ENCODE assay signal across 1 cellular context in the genomic region with DNA sequence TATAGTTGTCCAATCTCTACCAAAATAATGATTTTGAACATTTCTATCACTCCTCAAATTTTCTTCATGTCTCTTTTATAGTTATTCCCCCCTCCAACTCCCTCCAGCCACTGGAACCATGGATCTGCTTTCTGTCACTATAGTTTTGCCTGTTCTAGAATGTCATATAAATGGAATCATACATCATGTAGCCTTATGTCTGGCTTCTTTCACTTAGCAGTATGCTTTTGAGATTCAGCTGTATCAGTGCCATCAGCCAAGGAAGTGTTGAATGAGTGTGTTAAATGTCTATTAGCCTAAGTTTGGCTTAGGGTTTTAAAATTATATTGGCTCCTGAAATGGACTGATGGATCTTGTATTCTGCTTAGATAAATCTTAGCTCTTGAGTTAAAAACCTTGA.
TF ChIP-seq lines count a peak whose summit lies in the region.

No MANE protein-coding gene starts in this region.

TF ChIP-seq in SK-N-SH, 30 proteins besides CTCF, POLR2A, EP300 and RAD21 (continued from another document):
- no peak for TF ChIP-seq TEAD4 (IDR thresholded peaks at IDR 0.05; ENCODE audit: borderline replicate concordance, insufficient read depth)
- no peak for TF ChIP-seq GABPA (IDR thresholded peaks at IDR 0.05; ENCODE audit: low read depth)
- TF ChIP-seq FOSL2 (IDR thresholded peaks at IDR 0.05; ENCODE audit: borderline replicate concordance, low read depth): no peak
- TF ChIP-seq, protein P1, sequence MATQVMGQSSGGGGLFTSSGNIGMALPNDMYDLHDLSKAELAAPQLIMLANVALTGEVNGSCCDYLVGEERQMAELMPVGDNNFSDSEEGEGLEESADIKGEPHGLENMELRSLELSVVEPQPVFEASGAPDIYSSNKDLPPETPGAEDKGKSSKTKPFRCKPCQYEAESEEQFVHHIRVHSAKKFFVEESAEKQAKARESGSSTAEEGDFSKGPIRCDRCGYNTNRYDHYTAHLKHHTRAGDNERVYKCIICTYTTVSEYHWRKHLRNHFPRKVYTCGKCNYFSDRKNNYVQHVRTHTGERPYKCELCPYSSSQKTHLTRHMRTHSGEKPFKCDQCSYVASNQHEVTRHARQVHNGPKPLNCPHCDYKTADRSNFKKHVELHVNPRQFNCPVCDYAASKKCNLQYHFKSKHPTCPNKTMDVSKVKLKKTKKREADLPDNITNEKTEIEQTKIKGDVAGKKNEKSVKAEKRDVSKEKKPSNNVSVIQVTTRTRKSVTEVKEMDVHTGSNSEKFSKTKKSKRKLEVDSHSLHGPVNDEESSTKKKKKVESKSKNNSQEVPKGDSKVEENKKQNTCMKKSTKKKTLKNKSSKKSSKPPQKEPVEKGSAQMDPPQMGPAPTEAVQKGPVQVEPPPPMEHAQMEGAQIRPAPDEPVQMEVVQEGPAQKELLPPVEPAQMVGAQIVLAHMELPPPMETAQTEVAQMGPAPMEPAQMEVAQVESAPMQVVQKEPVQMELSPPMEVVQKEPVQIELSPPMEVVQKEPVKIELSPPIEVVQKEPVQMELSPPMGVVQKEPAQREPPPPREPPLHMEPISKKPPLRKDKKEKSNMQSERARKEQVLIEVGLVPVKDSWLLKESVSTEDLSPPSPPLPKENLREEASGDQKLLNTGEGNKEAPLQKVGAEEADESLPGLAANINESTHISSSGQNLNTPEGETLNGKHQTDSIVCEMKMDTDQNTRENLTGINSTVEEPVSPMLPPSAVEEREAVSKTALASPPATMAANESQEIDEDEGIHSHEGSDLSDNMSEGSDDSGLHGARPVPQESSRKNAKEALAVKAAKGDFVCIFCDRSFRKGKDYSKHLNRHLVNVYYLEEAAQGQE (IDR thresholded peaks at IDR 0.05; ENCODE audit: low read depth, low read length): no peak
- no peak for TF ChIP-seq NFIC (IDR thresholded peaks at IDR 0.05; ENCODE audit: borderline replicate concordance)
- peak; percentile 64; the same call in 1 of the 2 replicates for TF ChIP-seq FOXJ3 (CRISPR knock-in tag; IDR thresholded peaks at IDR 0.05)
- TF ChIP-seq YY1 (IDR thresholded peaks at IDR 0.05; ENCODE audit: low read depth): no peak
- TF ChIP-seq RFX5 (IDR thresholded peaks at IDR 0.05; ENCODE audit: low read length): no peak
- TF ChIP-seq, protein P2, sequence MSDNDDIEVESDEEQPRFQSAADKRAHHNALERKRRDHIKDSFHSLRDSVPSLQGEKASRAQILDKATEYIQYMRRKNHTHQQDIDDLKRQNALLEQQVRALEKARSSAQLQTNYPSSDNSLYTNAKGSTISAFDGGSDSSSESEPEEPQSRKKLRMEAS (IDR thresholded peaks at IDR 0.05; ENCODE audit: low read depth): no peak
- no peak for TF ChIP-seq EZH2phosphoT487 (IDR thresholded peaks at IDR 0.05; ENCODE audit: borderline replicate concordance, low read depth)
- TF ChIP-seq FOXM1 (IDR thresholded peaks at IDR 0.05; ENCODE audit: low read depth): no peak
- TF ChIP-seq RXRA (IDR thresholded peaks at IDR 0.05; ENCODE audit: borderline replicate concordance, low read depth): no peak
- TF ChIP-seq MEF2A (IDR thresholded peaks at IDR 0.05; ENCODE audit: borderline replicate concordance, low read depth): no peak
- TF ChIP-seq TAF1 (IDR thresholded peaks at IDR 0.05; ENCODE audit: borderline replicate concordance, low read depth, low read length): no peak
- TF ChIP-seq, protein P3, sequence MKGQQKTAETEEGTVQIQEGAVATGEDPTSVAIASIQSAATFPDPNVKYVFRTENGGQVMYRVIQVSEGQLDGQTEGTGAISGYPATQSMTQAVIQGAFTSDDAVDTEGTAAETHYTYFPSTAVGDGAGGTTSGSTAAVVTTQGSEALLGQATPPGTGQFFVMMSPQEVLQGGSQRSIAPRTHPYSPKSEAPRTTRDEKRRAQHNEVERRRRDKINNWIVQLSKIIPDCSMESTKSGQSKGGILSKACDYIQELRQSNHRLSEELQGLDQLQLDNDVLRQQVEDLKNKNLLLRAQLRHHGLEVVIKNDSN (IDR thresholded peaks at IDR 0.05; ENCODE audit: borderline replicate concordance, low read depth): no peak
- TF ChIP-seq, protein P4, sequence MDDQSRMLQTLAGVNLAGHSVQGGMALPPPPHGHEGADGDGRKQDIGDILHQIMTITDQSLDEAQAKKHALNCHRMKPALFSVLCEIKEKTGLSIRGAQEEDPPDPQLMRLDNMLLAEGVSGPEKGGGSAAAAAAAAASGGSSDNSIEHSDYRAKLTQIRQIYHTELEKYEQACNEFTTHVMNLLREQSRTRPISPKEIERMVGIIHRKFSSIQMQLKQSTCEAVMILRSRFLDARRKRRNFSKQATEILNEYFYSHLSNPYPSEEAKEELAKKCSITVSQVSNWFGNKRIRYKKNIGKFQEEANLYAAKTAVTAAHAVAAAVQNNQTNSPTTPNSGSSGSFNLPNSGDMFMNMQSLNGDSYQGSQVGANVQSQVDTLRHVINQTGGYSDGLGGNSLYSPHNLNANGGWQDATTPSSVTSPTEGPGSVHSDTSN (IDR thresholded peaks at IDR 0.05): peak; percentile 62
- TF ChIP-seq SMC3 (IDR thresholded peaks at IDR 0.05; ENCODE audit: low read depth, low read length): no peak
- TF ChIP-seq, protein P5, sequence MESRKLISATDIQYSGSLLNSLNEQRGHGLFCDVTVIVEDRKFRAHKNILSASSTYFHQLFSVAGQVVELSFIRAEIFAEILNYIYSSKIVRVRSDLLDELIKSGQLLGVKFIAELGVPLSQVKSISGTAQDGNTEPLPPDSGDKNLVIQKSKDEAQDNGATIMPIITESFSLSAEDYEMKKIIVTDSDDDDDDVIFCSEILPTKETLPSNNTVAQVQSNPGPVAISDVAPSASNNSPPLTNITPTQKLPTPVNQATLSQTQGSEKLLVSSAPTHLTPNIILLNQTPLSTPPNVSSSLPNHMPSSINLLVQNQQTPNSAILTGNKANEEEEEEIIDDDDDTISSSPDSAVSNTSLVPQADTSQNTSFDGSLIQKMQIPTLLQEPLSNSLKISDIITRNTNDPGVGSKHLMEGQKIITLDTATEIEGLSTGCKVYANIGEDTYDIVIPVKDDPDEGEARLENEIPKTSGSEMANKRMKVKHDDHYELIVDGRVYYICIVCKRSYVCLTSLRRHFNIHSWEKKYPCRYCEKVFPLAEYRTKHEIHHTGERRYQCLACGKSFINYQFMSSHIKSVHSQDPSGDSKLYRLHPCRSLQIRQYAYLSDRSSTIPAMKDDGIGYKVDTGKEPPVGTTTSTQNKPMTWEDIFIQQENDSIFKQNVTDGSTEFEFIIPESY (IDR thresholded peaks at IDR 0.05; ENCODE audit: borderline replicate concordance, low read depth): no peak
- TF ChIP-seq POLR2AphosphoS5 (IDR thresholded peaks at IDR 0.05; ENCODE audit: low read depth, low read length): peak; percentile 18; the same call in 1 of the 2 replicates
- no peak for TF ChIP-seq NRF1 (IDR thresholded peaks at IDR 0.05; ENCODE audit: low read depth, low read length)
- TF ChIP-seq CHD2 (IDR thresholded peaks at IDR 0.05; ENCODE audit: low read length, partially characterized antibody): no peak
- no peak for TF ChIP-seq JUND (IDR thresholded peaks at IDR 0.05)
- TF ChIP-seq TCF12 (IDR thresholded peaks at IDR 0.05): peak; percentile 78
- TF ChIP-seq, protein P6, sequence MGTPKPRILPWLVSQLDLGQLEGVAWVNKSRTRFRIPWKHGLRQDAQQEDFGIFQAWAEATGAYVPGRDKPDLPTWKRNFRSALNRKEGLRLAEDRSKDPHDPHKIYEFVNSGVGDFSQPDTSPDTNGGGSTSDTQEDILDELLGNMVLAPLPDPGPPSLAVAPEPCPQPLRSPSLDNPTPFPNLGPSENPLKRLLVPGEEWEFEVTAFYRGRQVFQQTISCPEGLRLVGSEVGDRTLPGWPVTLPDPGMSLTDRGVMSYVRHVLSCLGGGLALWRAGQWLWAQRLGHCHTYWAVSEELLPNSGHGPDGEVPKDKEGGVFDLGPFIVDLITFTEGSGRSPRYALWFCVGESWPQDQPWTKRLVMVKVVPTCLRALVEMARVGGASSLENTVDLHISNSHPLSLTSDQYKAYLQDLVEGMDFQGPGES (IDR thresholded peaks at IDR 0.05; ENCODE audit: low read depth, low read length): no peak
